In genomic region chr11:119120639-119121007, GRCh38 we compare ENCODE assay signal across 8 cellular contexts. TPM values are rescaled to one million over a fixed set of nuclear protein-coding genes. Genes with fewer than 3 reads are reported as not detected.
A peak's percentile ranks its signal among the peaks of the same experiment; 100 is the strongest.
DNase-seq lines count a peak whose midpoint lies in the region; ATAC-seq and TF ChIP-seq lines count a peak whose summit lies in the region.

No MANE protein-coding gene starts in this region.

- no CpG with 5 or more reads among the region's 5 CpGs for WGBS in iPS DF 6.9 (ENCODE audit: insufficient coverage, insufficient read length)

- TF ChIP-seq CTCF in BJ (IDR thresholded peaks at IDR 0.05; ENCODE audit: insufficient read depth, low read depth, low read length) = no peak

- peaks cover 9% of the 10 kb centered on the region for H3K4me1 ChIP-seq in HUES48 (ENCODE audit: control insufficient read depth, insufficient read depth, low read length)
- no peaks in the 10 kb centered on the region for H3K4me1 ChIP-seq in iPS DF 6.9 (ENCODE audit: control insufficient read depth, insufficient read depth, low read length)

- H3K4me1 Mint-ChIP-seq in activated CD4-positive, alpha-beta memory T cell treated with anti-CD3 and anti-CD28 coated beads, Interleukin-2, amount 10 ng/mL, durations not matched to agents 7 days and 5 days = peaks cover 34% of the 10 kb centered on the region
- peaks cover 23 to 37% of the 10 kb centered on the region in 2 donors for H3K4me1 Mint-ChIP-seq in stimulated activated naive B cell treated with anti-CD40 and anti-IgM and Interleukin-4, amounts not matched to agents 10 μg/mL and 1 μg/mL and 100 μg/mL, for 72 hours

- H3K36me3 ChIP-seq in BJ (ENCODE audit: control insufficient read depth, insufficient read depth, low read length) (peaks cover 8% of the 10 kb centered on the region), HUES48 (ENCODE audit: control insufficient read depth, insufficient read depth, low read length) (peaks cover 13% of the 10 kb centered on the region), iPS DF 6.9 (ENCODE audit: control insufficient read depth, insufficient read depth, low read length) (no peaks in the 10 kb centered on the region)

- H3K27me3 Mint-ChIP-seq in activated CD4-positive, alpha-beta memory T cell treated with anti-CD3 and anti-CD28 coated beads, Interleukin-2, amount 10 ng/mL, durations not matched to agents 7 days and 5 days = no peaks in the 10 kb centered on the region
- H3K27me3 Mint-ChIP-seq in stimulated activated naive B cell treated with anti-CD40 and anti-IgM and Interleukin-4, amounts not matched to agents 10 μg/mL and 1 μg/mL and 100 μg/mL, for 72 hours = no peaks in the 10 kb centered on the region

- POLR2A ChIA-PET in BJ (lab: Charles Lee) = interaction anchor here (0.6 kb wide), 1 partner anchor 35 kb away, joined by 6 read pairs; no protein-coding TSS in a partner anchor
- POLR2A ChIA-PET in activated CD4-positive, alpha-beta memory T cell treated with anti-CD3 and anti-CD28 coated beads, Interleukin-2, amount 10 ng/mL, durations not matched to agents 7 days and 5 days (lab: Charles Lee) = interaction anchor here (1.1 to 10.6 kb wide), 9 partner anchors 11 to 218 kb away, joined by 3 to 108 read pairs (median 9); partner anchors contain the start of genes C2CD2L, DPAGT1, HYOU1 and NLRX1

- peaks cover 32% of the 10 kb centered on the region for H3K36me3 Mint-ChIP-seq in activated CD4-positive, alpha-beta memory T cell treated with anti-CD3 and anti-CD28 coated beads, Interleukin-2, amount 10 ng/mL, durations not matched to agents 7 days and 5 days (ENCODE audit: low read depth)
- H3K36me3 Mint-ChIP-seq in stimulated activated naive B cell treated with anti-CD40 and anti-IgM and Interleukin-4, amounts not matched to agents 10 μg/mL and 1 μg/mL and 100 μg/mL, for 72 hours = peaks cover 15 to 28% of the 10 kb centered on the region in 2 donors

- peak overlapping the region; percentile 66 for H3K9ac ChIP-seq in HUES48 (ENCODE audit: low read depth, low read length)

- H3K9me3 ChIP-seq in HUES48 (ENCODE audit: control insufficient read depth, insufficient read depth, low read length) = no peaks in the 10 kb centered on the region
- H3K9me3 ChIP-seq in iPS DF 6.9 (ENCODE audit: control insufficient read depth, insufficient read depth, low read length) = no peaks in the 10 kb centered on the region

- DNase-seq in BJ (ENCODE audit: low read depth) (no peak), iPS DF 6.9 (ENCODE audit: low read depth, low spot score) (no peak), left lobe of liver (ENCODE audit: low spot score) (no peak), GOT3 (lab: John Stamatoyannopoulos, UW) (no peak)
- no peak for DNase-seq in activated CD4-positive, alpha-beta memory T cell treated with anti-CD3 and anti-CD28 coated beads, Interleukin-2, amount 10 ng/mL, durations not matched to agents 7 days and 5 days
- DNase-seq in stimulated activated naive B cell treated with anti-CD40 and anti-IgM and Interleukin-4, amounts not matched to agents 10 μg/mL and 1 μg/mL and 100 μg/mL, for 72 hours = no peak
- DNase-seq in effector CD4-positive, alpha-beta T cell = no peak

- H3K27ac ChIP-seq in HUES48 (ENCODE audit: low read depth, low read length) (peak overlapping the region; percentile 33), iPS DF 6.9 (ENCODE audit: low read length) (no peak overlapping the region)

- H3K4me3 Mint-ChIP-seq in activated CD4-positive, alpha-beta memory T cell treated with anti-CD3 and anti-CD28 coated beads, Interleukin-2, amount 10 ng/mL, durations not matched to agents 7 days and 5 days = peak overlapping the region; percentile 93
- H3K4me3 Mint-ChIP-seq in stimulated activated naive B cell treated with anti-CD40 and anti-IgM and Interleukin-4, amounts not matched to agents 10 μg/mL and 1 μg/mL and 100 μg/mL, for 72 hours = peak overlapping the region; percentile 90 to 96

- no peaks in the 10 kb centered on the region for H3K27me3 ChIP-seq in BJ (ENCODE audit: control insufficient read depth, insufficient read depth, low read length)
- no peaks in the 10 kb centered on the region for H3K27me3 ChIP-seq in HUES48 (ENCODE audit: control insufficient read depth, insufficient read depth, low read length)
- no peaks in the 10 kb centered on the region for H3K27me3 ChIP-seq in iPS DF 6.9 (ENCODE audit: control insufficient read depth, insufficient read depth, low read length)

- H3K4me3 ChIP-seq in BJ (ENCODE audit: low read depth, low read length) (peak overlapping the region; percentile 42), HUES48 (ENCODE audit: low read depth, low read length) (peak overlapping the region; percentile 66), iPS DF 6.9 (ENCODE audit: low read length) (peak overlapping the region; percentile 52; the same call in 1 of the 2 replicates)

- H3K9me3 Mint-ChIP-seq in activated CD4-positive, alpha-beta memory T cell treated with anti-CD3 and anti-CD28 coated beads, Interleukin-2, amount 10 ng/mL, durations not matched to agents 7 days and 5 days = no peaks in the 10 kb centered on the region
- H3K9me3 Mint-ChIP-seq in stimulated activated naive B cell treated with anti-CD40 and anti-IgM and Interleukin-4, amounts not matched to agents 10 μg/mL and 1 μg/mL and 100 μg/mL, for 72 hours = no peaks in the 10 kb centered on the region

- H3K27ac Mint-ChIP-seq in activated CD4-positive, alpha-beta memory T cell treated with anti-CD3 and anti-CD28 coated beads, Interleukin-2, amount 10 ng/mL, durations not matched to agents 7 days and 5 days = peak overlapping the region; percentile 76
- peak overlapping the region; percentile 68 for H3K27ac Mint-ChIP-seq in stimulated activated naive B cell treated with anti-CD40 and anti-IgM and Interleukin-4, amounts not matched to agents 10 μg/mL and 1 μg/mL and 100 μg/mL, for 72 hours

- CTCF ChIA-PET in BJ (lab: Yijun Ruan, JAX) = interaction anchor here (0.8 to 3.3 kb wide), 6 partner anchors 10 to 204 kb away, joined by 3 to 11 read pairs (median 4); no protein-coding TSS in a partner anchor
- CTCF ChIA-PET in activated CD4-positive, alpha-beta memory T cell treated with anti-CD3 and anti-CD28 coated beads, Interleukin-2, amount 10 ng/mL, durations not matched to agents 7 days and 5 days (lab: Charles Lee) = interaction anchor here (1.4 to 1.5 kb wide), 3 partner anchors 14 to 76 kb away, joined by 5 to 7 read pairs (median 5); partner anchors contain the start of gene C2CD2L

- ATAC-seq in stimulated activated naive B cell treated with anti-CD40 and anti-IgM and Interleukin-4, amounts not matched to agents 10 μg/mL and 1 μg/mL and 100 μg/mL, for 72 hours (replicated peaks) = no peak
- no peak for ATAC-seq in left lobe of liver

RNA-seq across cellular contexts. Expression of gene HINFP, which starts 0.8 kb away (rescaled TPM):
- 17.6 and 27.3 TPM in 2 replicates for polyA plus RNA-seq in BJ (2011; rRNA removed)
- polyA minus RNA-seq in BJ (2011; rRNA and poly(A)+ RNA removed) = 18.4 and 40.8 TPM in 2 replicates
- total RNA-seq in activated CD4-positive, alpha-beta memory T cell treated with anti-CD3 and anti-CD28 coated beads, Interleukin-2, amount 10 ng/mL, durations not matched to agents 7 days and 5 days = 10 to 100 TPM; 36.6 to 36.7 TPM
- 8.9 TPM for total RNA-seq in left lobe of liver

RNA-seq across cellular contexts. Expression of gene C2CD2L, which starts 13.5 kb away (rescaled TPM):
- 2.8 and 5.7 TPM in 2 replicates for polyA plus RNA-seq in BJ (2011; rRNA removed)
- 6.5 and 11.5 TPM in 2 replicates for polyA minus RNA-seq in BJ (2011; rRNA and poly(A)+ RNA removed)
- 10 to 100 TPM; 28.5 to 29.2 TPM for total RNA-seq in activated CD4-positive, alpha-beta memory T cell treated with anti-CD3 and anti-CD28 coated beads, Interleukin-2, amount 10 ng/mL, durations not matched to agents 7 days and 5 days
- total RNA-seq in left lobe of liver = 9.2 TPM

RNA-seq across cellular contexts. Expression of gene DPAGT1, which starts 19.0 kb away (rescaled TPM):
- polyA plus RNA-seq in BJ (2011; rRNA removed) = 67.4 and 75.6 TPM in 2 replicates
- 48.9 and 101 TPM in 2 replicates for polyA minus RNA-seq in BJ (2011; rRNA and poly(A)+ RNA removed)
- 10 to 100 TPM; 57.3 to 58.4 TPM for total RNA-seq in activated CD4-positive, alpha-beta memory T cell treated with anti-CD3 and anti-CD28 coated beads, Interleukin-2, amount 10 ng/mL, durations not matched to agents 7 days and 5 days
- total RNA-seq in left lobe of liver = 34.3 TPM

RNA-seq across cellular contexts. Expression of gene ABCG4, which starts 28.2 kb away (rescaled TPM):
- polyA plus RNA-seq in BJ (2011; rRNA removed) = 0.06 and 0.17 TPM in 2 replicates
- 0.05 TPM in 1 of 2 replicates, not detected in the other for polyA minus RNA-seq in BJ (2011; rRNA and poly(A)+ RNA removed)
- not detected for total RNA-seq in activated CD4-positive, alpha-beta memory T cell treated with anti-CD3 and anti-CD28 coated beads, Interleukin-2, amount 10 ng/mL, durations not matched to agents 7 days and 5 days
- 0.48 TPM for total RNA-seq in left lobe of liver

RNA-seq across cellular contexts. Expression of gene HMBS, which starts 35.9 kb away (rescaled TPM):
- 38.4 and 54.9 TPM in 2 replicates for polyA plus RNA-seq in BJ (2011; rRNA removed)
- polyA minus RNA-seq in BJ (2011; rRNA and poly(A)+ RNA removed) = 22.1 and 29.0 TPM in 2 replicates
- 10 to 100 TPM; 17.3 to 18.8 TPM for total RNA-seq in activated CD4-positive, alpha-beta memory T cell treated with anti-CD3 and anti-CD28 coated beads, Interleukin-2, amount 10 ng/mL, durations not matched to agents 7 days and 5 days
- total RNA-seq in left lobe of liver = 15.1 TPM
